Comparison of ENCODE assay signal across 14 cellular contexts in genomic region chr6:169520104-169520503, GRCh38.
A peak's percentile ranks its signal among the peaks of the same experiment; 100 is the strongest.
DNase-seq lines count a peak whose midpoint lies in the region; ATAC-seq and TF ChIP-seq lines count a peak whose summit lies in the region.
"Had no signal": no experiment of that assay in that cellular context is flagged by ENCODE, and none has a peak within 500 bp of the region (broad histone marks: within the 10 kb centered on the region; RNA-seq: fewer than 3 reads in every experiment).

No MANE protein-coding gene starts in this region.

- H3K36me3 ChIP-seq in CD8-positive, alpha-beta T cell (ENCODE audit: insufficient read depth, low read length) = no peaks in the 10 kb centered on the region
- H3K36me3 ChIP-seq: Peyer's patch had no signal

- POLR2A ChIA-PET in CD8-positive, alpha-beta T cell (lab: Charles Lee) = no interaction called here

- H3K27me3 ChIP-seq in CD8-positive, alpha-beta T cell (ENCODE audit: insufficient read depth, low read length) = no peaks in the 10 kb centered on the region
- H3K27me3 ChIP-seq: Peyer's patch had no signal

- H3K27me3 Mint-ChIP-seq in CD8-positive, alpha-beta T cell (ENCODE audit: low read depth) = no peaks in the 10 kb centered on the region

- DNase-seq in NCI-H2029 treated with DMSO at 0.1 percent for 48 hours (lab: John Stamatoyannopoulos, UW) = peak; percentile 15
- no peak for DNase-seq in NCI-H2029 (lab: John Stamatoyannopoulos, UW)
- DNase-seq in RPMI7951 (ENCODE audit: low read depth) = peak; percentile 50
- DNase-seq in epithelial cell of proximal tubule (ENCODE audit: low read depth) = no peak
- no peak for DNase-seq in sciatic nerve (ENCODE audit: low spot score)
- DNase-seq in NCI-H69 (lab: John Stamatoyannopoulos, UW) = no peak
- no peak for DNase-seq in CD8-positive, alpha-beta T cell
- DNase-seq: 8988T; NCI-H1436; nephron progenitor cell; Peyer's patch; stimulated activated CD4-positive, alpha-beta T cell treated with anti-CD3 and anti-CD28 coated beads, Interleukin-4, amount 100 ng/mL, for 24 hours had no signal

- peak; percentile 56 for TF ChIP-seq CTCF in epithelial cell of proximal tubule (conservative IDR thresholded peaks at IDR 0.05; ENCODE audit: low read depth, low read length)
- TF ChIP-seq CTCF in CD8-positive, alpha-beta T cell (IDR thresholded peaks at IDR 0.05) = no peak

- H3K36me3 Mint-ChIP-seq in CD8-positive, alpha-beta T cell = peaks cover 13% of the 10 kb centered on the region

- no peaks in the 10 kb centered on the region for H3K4me1 Mint-ChIP-seq in CD8-positive, alpha-beta T cell (ENCODE audit: low read depth)
- H3K4me1 Mint-ChIP-seq: nephron progenitor cell, WTC11 had no signal

- no peaks in the 10 kb centered on the region for H3K4me1 ChIP-seq in CD8-positive, alpha-beta T cell (ENCODE audit: insufficient read depth, low read length)
- H3K4me1 ChIP-seq: Peyer's patch had no signal

- H3K27ac ChIP-seq in CD8-positive, alpha-beta T cell (ENCODE audit: low read depth, low read length) = no peak overlapping the region
- H3K27ac ChIP-seq: Peyer's patch had no signal

- intact Hi-C loops in sciatic nerve (cut with DNase I) = no loop called here
- intact Hi-C loops in CD8-positive, alpha-beta T cell (cut with DNase I, micrococcal nuclease) = no loop called here

- CTCF ChIA-PET in CD8-positive, alpha-beta T cell (lab: Charles Lee) = no interaction called here

- peak; percentile 56 for ATAC-seq in sciatic nerve
- ATAC-seq in HG02798 (IDR thresholded peaks at IDR 0.05; ENCODE audit: poor library complexity, unreplicated experiment) = no peak
- ATAC-seq in CD8-positive, alpha-beta T cell = no peak
- ATAC-seq: WTC11 had no signal

- no peak overlapping the region for H3K4me3 Mint-ChIP-seq in CD8-positive, alpha-beta T cell
- H3K4me3 Mint-ChIP-seq: nephron progenitor cell, WTC11 had no signal

- no peaks in the 10 kb centered on the region for H3K9me3 ChIP-seq in CD8-positive, alpha-beta T cell (ENCODE audit: low read length)

- H3K9me3 Mint-ChIP-seq in CD8-positive, alpha-beta T cell = peaks cover 19% of the 10 kb centered on the region

- no peak overlapping the region for H3K27ac Mint-ChIP-seq in CD8-positive, alpha-beta T cell
- H3K27ac Mint-ChIP-seq: nephron progenitor cell, WTC11 had no signal

- H3K4me3 ChIP-seq in epithelial cell of proximal tubule (ENCODE audit: low read depth, low read length) = no peak overlapping the region
- H3K4me3 ChIP-seq in CD8-positive, alpha-beta T cell (ENCODE audit: low read depth, low read length) = no peak overlapping the region
- H3K4me3 ChIP-seq: Peyer's patch had no signal

Comparison
In these comparisons a context has a peak if more than half of its experiments do, and no peak if none do; other contexts are left out.
1. DNase-seq: peak in NCI-H2029 treated with DMSO at 0.1 percent for 48 hours (single experiment) and RPMI7951 (single experiment); none in NCI-H2029 (single experiment), epithelial cell of proximal tubule (single experiment), sciatic nerve (single experiment), NCI-H69 (single experiment) and CD8-positive, alpha-beta T cell (0 of 7).